In genomic region chr7:44394112-44394447, GRCh38 we compare ENCODE assay signal across 26 cellular contexts.
"Had no signal": no experiment of that assay in that cellular context is flagged by ENCODE, and none has a peak within 500 bp of the region (broad histone marks: within the 10 kb centered on the region; RNA-seq: fewer than 3 reads in every experiment).

No MANE protein-coding gene starts in this region.

- FAIRE-seq: astrocyte had no signal

- H3K4me2 ChIP-seq: KMS-11 had no signal

- H3K9ac ChIP-seq: KMS-11 had no signal

- H3K27ac ChIP-seq: KMS-11, Peyer's patch, RWPE1, SJSA1 had no signal

- H3K4me1 ChIP-seq: Peyer's patch had no signal

- ATAC-seq: activated CD8-positive, alpha-beta T cell treated with anti-CD3 and anti-CD28 coated beads, Interleukin-2, amount 10 ng/mL, durations not matched to agents 7 days and 5 days; activated T-cell treated with anti-CD3 and anti-CD28 coated beads, Interleukin-2, amount 50 U/mL, for 4 hours; SK-N-SH treated with all-trans-retinoic acid at 6 μM for 48 hours had no signal

- H3K4me3 Mint-ChIP-seq: activated CD8-positive, alpha-beta T cell treated with anti-CD3 and anti-CD28 coated beads, Interleukin-2, amount 10 ng/mL, durations not matched to agents 7 days and 5 days; activated naive CD4-positive, alpha-beta T cell treated with anti-CD3 and anti-CD28 coated beads for 36 hours; activated naive CD8-positive, alpha-beta T cell; activated T-cell treated with anti-CD3 and anti-CD28 coated beads, Interleukin-2, amount 50 U/mL, for 4 hours; brain had no signal

- H3K9me3 ChIP-seq: MG63, Peyer's patch, SJSA1 had no signal

- H3K4me3 ChIP-seq: MG63, Peyer's patch, SJSA1 had no signal

- DNase-seq: activated CD4-positive, alpha-beta T cell treated with anti-CD3 and anti-CD28 coated beads for 48 hours; activated CD4-positive, alpha-beta T cell treated with anti-CD3 and anti-CD28 coated beads, Interleukin-2, amount 50 U/mL, for 4 hours; activated CD4-positive, CD25-positive, alpha-beta regulatory T cell treated with anti-CD3 and anti-CD28 coated beads, Interleukin-2, amount 50 U/mL, for 72 hours; activated gamma-delta T cell; activated naive CD4-positive, alpha-beta T cell treated with anti-CD3 and anti-CD28 coated beads for 36 hours; activated T-cell treated with anti-CD3 and anti-CD28 coated beads, Interleukin-2, amount 50 U/mL, for 4 hours; amygdala; MG63; MV-4-11; NCI-H1092 treated with DMSO at 0.1 percent for 48 hours; NCI-H1417 treated with DMSO at 0.1 percent for 48 hours; NCI-H1694; NCI-H2029; NCI-H446; NCI-H524; Peyer's patch; Right ventricle myocardium superior; SW 1271 had no signal

- H3K27me3 Mint-ChIP-seq: activated naive CD8-positive, alpha-beta T cell; brain had no signal

- H3K27ac Mint-ChIP-seq: activated CD8-positive, alpha-beta T cell treated with anti-CD3 and anti-CD28 coated beads, Interleukin-2, amount 10 ng/mL, durations not matched to agents 7 days and 5 days; activated naive CD4-positive, alpha-beta T cell treated with anti-CD3 and anti-CD28 coated beads for 36 hours; activated naive CD8-positive, alpha-beta T cell had no signal

- H3K27me3 ChIP-seq: MG63, Peyer's patch, SJSA1 had no signal

- H3K9me3 Mint-ChIP-seq: activated naive CD4-positive, alpha-beta T cell treated with anti-CD3 and anti-CD28 coated beads for 36 hours; activated T-cell treated with anti-CD3 and anti-CD28 coated beads, Interleukin-2, amount 50 U/mL, for 4 hours; brain had no signal
